In genomic region chr1:118184737-118185082, GRCh38 we compare ENCODE assay signal across 12 cellular contexts. TPM values are rescaled to one million over a fixed set of nuclear protein-coding genes. Genes with fewer than 3 reads are reported as not detected.
DNase-seq lines count a peak whose midpoint lies in the region; TF ChIP-seq lines count a peak whose summit lies in the region.
"Had no signal": no experiment of that assay in that cellular context is flagged by ENCODE, and none has a peak within 500 bp of the region (broad histone marks: within the 10 kb centered on the region; RNA-seq: fewer than 3 reads in every experiment).

No MANE protein-coding gene starts in this region.

- H4K8ac ChIP-seq in mesendoderm (ENCODE audit: low read depth, low read length): no peak overlapping the region

- H3K36me3 ChIP-seq in cardiac muscle cell (no peaks in the 10 kb centered on the region), right atrium auricular region (no peaks in the 10 kb centered on the region), mesendoderm (ENCODE audit: control insufficient read depth, insufficient read depth, low read length) (no peaks in the 10 kb centered on the region)
- H3K36me3 ChIP-seq: BLaER1 had no signal

- intact Hi-C loops in dorsolateral prefrontal cortex (cut with DNase I): no loop called here

- H2BK120ac ChIP-seq in mesendoderm (ENCODE audit: low read depth, low read length): no peak overlapping the region

- no peak overlapping the region for H3K23ac ChIP-seq in mesendoderm (ENCODE audit: low read length)

- no peak overlapping the region for H3K18ac ChIP-seq in mesendoderm (ENCODE audit: low read length)

- no peaks in the 10 kb centered on the region for H3K79me2 ChIP-seq in mesendoderm (ENCODE audit: control insufficient read depth, insufficient read depth, low read length)

- H3K56ac ChIP-seq in mesendoderm (ENCODE audit: low read length): peak overlapping the region; percentile 75

- DNase-seq in cardiac muscle cell (ENCODE audit: low read depth in 1 of 2, low spot score in 1 of 2): no peak
- DNase-seq in right atrium auricular region (ENCODE audit: low spot score): no peak
- DNase-seq in dorsolateral prefrontal cortex: no peak
- peak; percentile 94 for DNase-seq in mesendoderm
- peak; percentile 47 for DNase-seq in ureter (ENCODE audit: low spot score)
- DNase-seq in germinal center (ENCODE audit: low spot score): no peak
- no peak for DNase-seq in cerebellum (ENCODE audit: low spot score)
- no peak for DNase-seq in D341Med (ENCODE audit: low spot score)
- DNase-seq: activated CD4-positive, alpha-beta T cell treated with anti-CD3 and anti-CD28 coated beads, Interleukin-2, amount 50 U/mL, for 4 hours; effector memory CD8-positive, alpha-beta T cell had no signal

- no peaks in the 10 kb centered on the region for H3K79me1 ChIP-seq in mesendoderm (ENCODE audit: low read length)

- H4K5ac ChIP-seq in mesendoderm (ENCODE audit: low read length): no peak overlapping the region

- peak overlapping the region; percentile 40 for H3K4me3 ChIP-seq in cardiac muscle cell
- H3K4me3 ChIP-seq in right atrium auricular region: peak overlapping the region in 1 of 2 donors; percentile 42
- H3K4me3 ChIP-seq in dorsolateral prefrontal cortex: peak overlapping the region in 46 of 59 donors; percentile 8 to 64 (median 41)
- no peak overlapping the region for H3K4me3 ChIP-seq in mesendoderm (ENCODE audit: low read length)
- H3K4me3 ChIP-seq: BLaER1 had no signal

- H3K9ac ChIP-seq in mesendoderm (ENCODE audit: low read length): peak overlapping the region; percentile 54
- H3K9ac ChIP-seq: BLaER1 had no signal

- peak overlapping the region; percentile 32 for H3K4me2 ChIP-seq in mesendoderm (ENCODE audit: low read length)
- H3K4me2 ChIP-seq: BLaER1 had no signal

- H3K27ac ChIP-seq in cardiac muscle cell (no peak overlapping the region), right atrium auricular region (no peak overlapping the region), dorsolateral prefrontal cortex (no peak overlapping the region), mesendoderm (ENCODE audit: low read depth, low read length) (no peak overlapping the region)
- H3K27ac ChIP-seq: BLaER1 had no signal

- no peaks in the 10 kb centered on the region for H3K4me1 ChIP-seq in cardiac muscle cell (ENCODE audit: low read depth)
- H3K4me1 ChIP-seq in right atrium auricular region: peaks cover 0 to 10% of the 10 kb centered on the region in 2 donors
- H3K4me1 ChIP-seq in mesendoderm (ENCODE audit: control insufficient read depth, low read depth, low read length): peaks cover 4% of the 10 kb centered on the region
- H3K4me1 ChIP-seq: BLaER1 had no signal

- WGBS in mesendoderm (ENCODE audit: extremely low coverage, insufficient coverage, low lambda C conversion rate): no CpG with 5 or more reads among the region's 11 CpGs

- H3K9me3 ChIP-seq in cardiac muscle cell (ENCODE audit: low read depth) (no peaks in the 10 kb centered on the region), right atrium auricular region (no peaks in the 10 kb centered on the region)

- TF ChIP-seq CTCF in cardiac muscle cell (IDR thresholded peaks at IDR 0.05; ENCODE audit: low read depth, low read length) (no peak), right atrium auricular region (IDR thresholded peaks at IDR 0.05) (no peak), dorsolateral prefrontal cortex (IDR thresholded peaks at IDR 0.05 in 54 of 56, conservative IDR thresholded peaks at IDR 0.05 in 2 of 56; ENCODE audit: low read depth in 1 of 56, partially characterized antibody in 56 of 56) (no peak)

- H2BK5ac ChIP-seq in mesendoderm (ENCODE audit: low read length): peak overlapping the region; percentile 35

- H2AK5ac ChIP-seq in mesendoderm (ENCODE audit: low read length): no peak overlapping the region

- no peak overlapping the region for H3K4ac ChIP-seq in mesendoderm (ENCODE audit: low read depth, low read length)

- H2BK15ac ChIP-seq in mesendoderm (replicated peaks; ENCODE audit: low read depth): no peak overlapping the region

- no peaks in the 10 kb centered on the region for H3K27me3 ChIP-seq in cardiac muscle cell
- no peaks in the 10 kb centered on the region for H3K27me3 ChIP-seq in right atrium auricular region
- peaks cover 0 to 14% (median 0%) of the 10 kb centered on the region in 45 donors for H3K27me3 ChIP-seq in dorsolateral prefrontal cortex
- no peaks in the 10 kb centered on the region for H3K27me3 ChIP-seq in mesendoderm (ENCODE audit: insufficient read depth, low read length, poor library complexity)
- H3K27me3 ChIP-seq: BLaER1 had no signal

RNA-seq across cellular contexts. Expression of gene SPAG17, which starts 0.3 kb away (rescaled TPM):
- total RNA-seq in cardiac muscle cell: 0.42 and 0.78 TPM in 2 replicates
- 0.66 and 1.2 TPM in 2 replicates for polyA plus RNA-seq in cardiac muscle cell
- total RNA-seq in right atrium auricular region: under 1 TPM in 1 of 2 donors, not detected in 1; 0.39 TPM
- total RNA-seq in dorsolateral prefrontal cortex: 1 to 10 TPM in 76 of 120 experiments, under 1 TPM in 39, not detected in 5; 0.07 to 4.7 (median 1.3) TPM
- polyA plus RNA-seq in mesendoderm (2013, experiment 1 of 2): 0.35 TPM
- polyA plus RNA-seq in mesendoderm (2013, experiment 2 of 2): 0.71 TPM
- 6.1 TPM for total RNA-seq in ureter
- 4.9 TPM for total RNA-seq in cerebellum
- total RNA-seq: NCI-H460 had no signal

Comparison
In these comparisons a context has a peak if more than half of its experiments do, and no peak if none do; other contexts are left out.
1. DNase-seq: peak in mesendoderm (single experiment) and ureter (single experiment); none in cardiac muscle cell (0 of 2), right atrium auricular region (single experiment), dorsolateral prefrontal cortex (0 of 10), germinal center (single experiment), cerebellum (single experiment) and D341Med (single experiment).